23 cellular contexts compared by ENCODE assay signal in genomic region chrX:54184474-54184873, GRCh38.
"Had no signal": no experiment of that assay in that cellular context is flagged by ENCODE, and none has a peak within 500 bp of the region (broad histone marks: within the 10 kb centered on the region; RNA-seq: fewer than 3 reads in every experiment).

No MANE protein-coding gene starts in this region.

- FAIRE-seq: keratinocyte had no signal

- H3K36me3 Mint-ChIP-seq: type B pancreatic cell had no signal

- H3K9me3 ChIP-seq: gastrocnemius medialis, lower lobe of right lung, ovary, psoas muscle, sigmoid colon, stomach, thyroid gland had no signal

- H3K36me3 ChIP-seq: gastrocnemius medialis, lower lobe of right lung, ovary, sigmoid colon, stomach, thyroid gland had no signal

- H3K4me3 ChIP-seq: ovary, thyroid gland had no signal

- H3K27me3 Mint-ChIP-seq: dendritic cell treated with granulocyte-macrophage colony-stimulating factor and Interleukin-4, amounts not matched to agents 40 ng/mL and 50 ng/mL, for 4 days; naive thymus-derived CD8-positive, alpha-beta T cell; type B pancreatic cell had no signal

- ATAC-seq: esophagus mucosa; gastrocnemius medialis; left ventricle myocardium superior; lower lobe of right lung; naive thymus-derived CD8-positive, alpha-beta T cell; psoas muscle; right cardiac atrium; stimulated activated effector memory CD8-positive, alpha-beta T cell treated with anti-CD3 and anti-CD28 coated beads, Interleukin-12 subunit alpha, Interleukin-12 subunit beta, amount 100 ng/mL, for 72 hours had no signal

- DNase-seq: effector CD8-positive, alpha-beta T cell; endodermal cell; foreskin fibroblast; gastrocnemius medialis; head of caudate nucleus; left ventricle myocardium superior; lower lobe of right lung; naive thymus-derived CD8-positive, alpha-beta T cell; occipital lobe; psoas muscle; sigmoid colon; stimulated activated CD4-positive, alpha-beta T cell treated with anti-CD3 and anti-CD28 coated beads, Interleukin-2, amount 100 ng/mL, for 24 hours; stimulated activated CD4-positive, alpha-beta T cell treated with anti-CD3 and anti-CD28 coated beads, Interleukin-4, amount 100 ng/mL, for 24 hours; stimulated activated naive CD4-positive, alpha-beta T cell treated with Interleukin-2 at 50 U/mL for 16 hours; stomach had no signal

- H3K4me3 Mint-ChIP-seq: type B pancreatic cell had no signal

- H3K9me3 Mint-ChIP-seq: dendritic cell treated with granulocyte-macrophage colony-stimulating factor and Interleukin-4, amounts not matched to agents 40 ng/mL and 50 ng/mL, for 4 days; naive thymus-derived CD8-positive, alpha-beta T cell; stimulated activated effector memory CD8-positive, alpha-beta T cell treated with anti-CD3 and anti-CD28 coated beads, Interleukin-12 subunit alpha, Interleukin-12 subunit beta, amount 100 ng/mL, for 72 hours had no signal

- H3K27ac ChIP-seq: lower lobe of right lung, psoas muscle, thyroid gland had no signal

- H3K27me3 ChIP-seq: gastrocnemius medialis, ovary, sigmoid colon, stomach, thyroid gland had no signal
